ENCODE assay signal across 8 cellular contexts in genomic region chr6:68633654-68634502, GRCh38. TPM values are rescaled to one million over a fixed set of nuclear protein-coding genes. Genes with fewer than 3 reads are reported as not detected.
A peak's percentile ranks its signal among the peaks of the same experiment; 100 is the strongest.
DNase-seq lines count a peak whose midpoint lies in the region; ATAC-seq and TF ChIP-seq lines count a peak whose summit lies in the region.

No MANE protein-coding gene starts in this region.

- BruUV-seq in Panc1 (replicated peaks; lab: Mats Ljungman, UMichigan) = no TSS peak

- H3K4me1 ChIP-seq in Panc1 (ENCODE audit: control insufficient read depth, insufficient read depth, low read length) = peaks cover 18% of the 10 kb centered on the region
- H3K4me1 ChIP-seq in esophagus (ENCODE audit: control insufficient read depth in 2 of 2, insufficient read depth in 2 of 2, low read length in 1 of 2) = no peaks in the 10 kb centered on the region
- no peaks in the 10 kb centered on the region for H3K4me1 ChIP-seq in prostate gland (replicated peaks)

- no peak overlapping the region for H3K27ac ChIP-seq in Panc1 (ENCODE audit: low read length)
- no peak overlapping the region for H3K27ac ChIP-seq in esophagus (ENCODE audit: low read depth in 2 of 2, low read length in 1 of 2)
- peak overlapping the region; percentile 56 to 64 for H3K27ac ChIP-seq in prostate gland

- in situ Hi-C loops in Panc1 (cut with HindIII; ENCODE audit: low pct_unique_long_range_greater_than_20kb, low sequenced_read_pairs) = no loop called here

- no peak for TF ChIP-seq POLR2A in prostate gland (IDR thresholded peaks at IDR 0.05)

- H3K9me3 ChIP-seq in Panc1 (ENCODE audit: control insufficient read depth, insufficient read depth, low read depth, low read length) (no peaks in the 10 kb centered on the region), esophagus (ENCODE audit: control insufficient read depth in 2 of 2, insufficient read depth in 1 of 2, low read depth in 1 of 2, low read length in 1 of 2) (no peaks in the 10 kb centered on the region), prostate gland (no peaks in the 10 kb centered on the region)

- 8 to 15% methylated on average over 15 of the region's 15 CpGs for WGBS in esophagus, 2 donors
- WGBS in prostate gland = 11% methylated on average over 15 of the region's 15 CpGs

- no peaks in the 10 kb centered on the region for H3K36me3 ChIP-seq in GM06990 (ENCODE audit: control insufficient read depth, insufficient read depth, low read length)
- H3K36me3 ChIP-seq in Panc1 (ENCODE audit: control insufficient read depth, insufficient read depth, low read length) = no peaks in the 10 kb centered on the region; the same call in 1 of the 2 replicates
- H3K36me3 ChIP-seq in esophagus (ENCODE audit: control insufficient read depth in 2 of 2, insufficient read depth in 2 of 2, low read length in 1 of 2) = no peaks in the 10 kb centered on the region
- H3K36me3 ChIP-seq in prostate gland = no peaks in the 10 kb centered on the region

- POLR2A ChIA-PET in Panc1 (lab: Charles Lee) = no interaction called here

- ATAC-seq in Panc1 (no peak), HG03108 (IDR thresholded peaks at IDR 0.05; ENCODE audit: unreplicated experiment) (no peak)

- CTCF ChIA-PET in Panc1 (lab: Charles Lee) = no interaction called here

- H3K27me3 ChIP-seq in GM06990 (replicated peaks; ENCODE audit: control insufficient read depth, insufficient read depth, low read length) (peaks cover 1% of the 10 kb centered on the region), Panc1 (ENCODE audit: control insufficient read depth, insufficient read depth, low read length) (peaks cover 33% of the 10 kb centered on the region), esophagus (ENCODE audit: control insufficient read depth in 1 of 2, insufficient read depth in 2 of 2, low read length in 2 of 2) (peaks cover 0 to 3% of the 10 kb centered on the region in 2 donors), prostate gland (replicated peaks; ENCODE audit: insufficient read depth) (no peaks in the 10 kb centered on the region)

- intact Hi-C loops in Panc1 (cut with micrococcal nuclease; ENCODE audit: unreplicated experiment) (loop anchor here (10.0 kb wide), 1 partner anchor 1709 kb away; no protein-coding TSS in a partner anchor), prostate gland (cut with DNase I) (no loop called here)

- TF ChIP-seq CTCF in GM06990 (IDR thresholded peaks at IDR 0.05; ENCODE audit: insufficient read depth, low read length, poor library complexity, severe bottlenecking) = no peak
- no peak for TF ChIP-seq CTCF in Panc1 (IDR thresholded peaks at IDR 0.05)
- TF ChIP-seq CTCF in prostate gland (IDR thresholded peaks at IDR 0.05) = no peak

- DNase-seq in GM06990 (ENCODE audit: extremely low read depth, insufficient read length) = no peak
- no peak for DNase-seq in Panc1 (ENCODE audit: low read depth, low spot score)
- DNase-seq in prostate gland (ENCODE audit: low spot score) = no peak
- DNase-seq in midbrain (lab: John Stamatoyannopoulos, UW) = no peak
- DNase-seq in iPS-NIHi11 (ENCODE audit: low spot score) = no peak
- no peak for DNase-seq in GM19238 (ENCODE audit: insufficient read length, low spot score)

- peak overlapping the region; percentile 59 for H3K4me3 ChIP-seq in GM06990 (replicated peaks; ENCODE audit: low read depth, low read length)
- peak overlapping the region; percentile 49 to 55 for H3K4me3 ChIP-seq in Panc1 (ENCODE audit: low read depth in 2 of 2, low read length in 2 of 2)
- peak overlapping the region; percentile 53 to 63 for H3K4me3 ChIP-seq in esophagus (ENCODE audit: low read depth in 1 of 2, low read length in 2 of 2)
- H3K4me3 ChIP-seq in prostate gland = peak overlapping the region; percentile 51 to 55

RNA-seq across cellular contexts. Expression of gene ADGRB3, which starts 1.2 kb away (rescaled TPM):
- total RNA-seq in Panc1 (2021; ENCODE audit: unreplicated experiment) (0.10 TPM), prostate gland (1 to 10 TPM in 1 of 2 donors, under 1 TPM in 1; 0.59 to 3.1 TPM)
- polyA plus RNA-seq in Panc1 (2012; ENCODE audit: insufficient read length) = not detected
- polyA plus RNA-seq in esophagus = under 1 TPM; 0.08 to 0.14 TPM

Comparison
In these comparisons a context has a peak if more than half of its experiments do, and no peak if none do; other contexts are left out.
1. H3K27ac ChIP-seq: peak in prostate gland (2 of 2); none in Panc1 (single experiment) and esophagus (0 of 2).
2. Peak in every context shown above with its lines, with median percentiles within 50 percentile points of each other: H3K4me3 ChIP-seq.